ENCODE assay signal across 14 cellular contexts in genomic region chr16:87132361-87133014, GRCh38.
DNase-seq lines count a peak whose midpoint lies in the region; ATAC-seq, FAIRE-seq and TF ChIP-seq lines count a peak whose summit lies in the region.
"Had no signal": no experiment of that assay in that cellular context is flagged by ENCODE, and none has a peak within 500 bp of the region (broad histone marks: within the 10 kb centered on the region; RNA-seq: fewer than 3 reads in every experiment).

No MANE protein-coding gene starts in this region.

- no peak for FAIRE-seq in RCC 7860 (lab: Jason Lieb, UNC)

- TF ChIP-seq CTCF in sigmoid colon (IDR thresholded peaks at IDR 0.05): no peak

- H3K36me3 ChIP-seq in GM23248 (ENCODE audit: low read depth) (no peaks in the 10 kb centered on the region), sigmoid colon (no peaks in the 10 kb centered on the region)
- H3K36me3 ChIP-seq: adrenal gland had no signal

- intact Hi-C loops in sigmoid colon (cut with DNase I): no loop called here

- in situ Hi-C loops in GM23248 (cut with MboI): no loop called here

- no peaks in the 10 kb centered on the region for H3F3A ChIP-seq in GM23248 (ENCODE audit: insufficient read depth)

- H3K4me3 ChIP-seq in GM23248 (no peak overlapping the region), sigmoid colon (no peak overlapping the region)
- H3K4me3 ChIP-seq: adrenal gland had no signal

- no peak for TF ChIP-seq EP300 in sigmoid colon (IDR thresholded peaks at IDR 0.05)

- H3K4me1 ChIP-seq in GM23248 (ENCODE audit: insufficient read depth) (peaks cover 7% of the 10 kb centered on the region; the same call in 1 of the 2 replicates), sigmoid colon (peaks cover 0 to under 1% (median 0%) of the 10 kb centered on the region in 4 donors)
- H3K4me1 ChIP-seq: adrenal gland had no signal

- H3K27me3 ChIP-seq in GM23248 (replicated peaks; ENCODE audit: insufficient read depth) (peaks cover 23% of the 10 kb centered on the region), sigmoid colon (peaks cover 0 to 4% (median 0%) of the 10 kb centered on the region in 3 donors)
- H3K27me3 ChIP-seq: adrenal gland had no signal

- H3K9me3 ChIP-seq in GM23248 (ENCODE audit: low read depth) (no peaks in the 10 kb centered on the region), sigmoid colon (peaks cover 0 to 6% (median 0%) of the 10 kb centered on the region in 4 donors)
- H3K9me3 ChIP-seq: adrenal gland had no signal

- no peaks in the 10 kb centered on the region for H3K9me2 ChIP-seq in GM23248 (ENCODE audit: insufficient read depth)

- H3K9ac ChIP-seq in GM23248: no peak overlapping the region

- WGBS in GM23248 (ENCODE audit: low coverage in 1 of 2, low lambda C conversion rate in 2 of 2, missing lambda C conversion rate in 2 of 2), 2 experiments: 8 to 10% methylated on average over 20 of the region's 20 CpGs
- WGBS in sigmoid colon, 2 donors: 35 to 68% methylated on average over 20 of the region's 20 CpGs

- no peaks in the 10 kb centered on the region for H3K79me2 ChIP-seq in GM23248 (ENCODE audit: insufficient read depth)

- no peaks in the 10 kb centered on the region for H4K20me1 ChIP-seq in GM23248 (ENCODE audit: insufficient read depth)

- DNase-seq in GM23248 (peak; percentile 81), brain pericyte (ENCODE audit: low read depth, low spot score) (peak; percentile 96), hippocampal formation (lab: John Stamatoyannopoulos, UW) (peak; percentile 28 to 37), sigmoid colon (peak; percentile 62), RCC 7860 (ENCODE audit: low spot score) (no peak), SK-N-DZ (ENCODE audit: low spot score) (no peak)
- DNase-seq in stimulated activated CD4-positive, alpha-beta T cell treated with anti-CD3 and anti-CD28 coated beads, Interleukin-12 subunit alpha, Interleukin-12 subunit beta, amount 100 ng/mL, for 4 hours: no peak
- DNase-seq: activated CD4-positive, alpha-beta T cell treated with anti-CD3 and anti-CD28 coated beads for 48 hours; DMS79; glutamatergic neuron; NCI-H187 had no signal

- TF ChIP-seq POLR2A in sigmoid colon (IDR thresholded peaks at IDR 0.05): no peak

- peak overlapping the region; percentile 36 for H3K4me2 ChIP-seq in GM23248 (ENCODE audit: unreplicated experiment)

- H3K27ac ChIP-seq in GM23248 (no peak overlapping the region), sigmoid colon (no peak overlapping the region)

- no peak for ATAC-seq in GM21576 (IDR thresholded peaks at IDR 0.05; ENCODE audit: unreplicated experiment)
- ATAC-seq: natural killer cell treated with Interleukin-12 subunit alpha and Interleukin-12 subunit beta and Interleukin-15 and Interleukin-18, amount 100 ng/mL, for 72 hours had no signal

- H2AFZ ChIP-seq in GM23248: no peak overlapping the region

Comparison
In these comparisons a context has a peak if more than half of its experiments do, and no peak if none do; other contexts are left out.
1. DNase-seq: peak in GM23248 (single experiment), brain pericyte (single experiment), hippocampal formation (2 of 2) and sigmoid colon (single experiment); none in RCC 7860 (single experiment), stimulated activated CD4-positive, alpha-beta T cell treated with anti-CD3 and anti-CD28 coated beads, Interleukin-12 subunit alpha, Interleukin-12 subunit beta, amount 100 ng/mL, for 4 hours (single experiment) and SK-N-DZ (single experiment).